18 cellular contexts compared by ENCODE assay signal in genomic region chrX:136639506-136640176, GRCh38. TPM values are rescaled to one million over a fixed set of nuclear protein-coding genes. Genes with fewer than 3 reads are reported as not detected.
DNase-seq lines count a peak whose midpoint lies in the region; ATAC-seq, FAIRE-seq and TF ChIP-seq lines count a peak whose summit lies in the region.
"Had no signal": no experiment of that assay in that cellular context is flagged by ENCODE, and none has a peak within 500 bp of the region (broad histone marks: within the 10 kb centered on the region; RNA-seq: fewer than 3 reads in every experiment).

No MANE protein-coding gene starts in this region.

- intact Hi-C loops in activated CD4-positive, alpha-beta memory T cell treated with anti-CD3 and anti-CD28 coated beads for 36 hours (cut with micrococcal nuclease) = loop anchor here (1.0 kb wide), 1 partner anchor 8 kb away; no protein-coding TSS in a partner anchor
- intact Hi-C loops in endothelial cell of umbilical vein (cut with micrococcal nuclease) (no loop called here), psoas muscle (cut with DNase I) (no loop called here), right cardiac atrium (cut with DNase I) (no loop called here)

- no peaks in the 10 kb centered on the region for H3K36me3 ChIP-seq in CD4-positive, CD25-positive, alpha-beta regulatory T cell (ENCODE audit: control insufficient read depth, insufficient read depth, low read length)
- no peaks in the 10 kb centered on the region for H3K36me3 ChIP-seq in endothelial cell of umbilical vein (ENCODE audit: control insufficient read depth in 2 of 2, extremely low read depth in 1 of 2, insufficient read depth in 2 of 2, low read length in 2 of 2)
- H3K36me3 ChIP-seq in psoas muscle (ENCODE audit: insufficient read depth in 1 of 2, low read depth in 1 of 2) = no peaks in the 10 kb centered on the region
- H3K36me3 ChIP-seq in H7 (replicated peaks; ENCODE audit: control insufficient read depth, insufficient read depth, low read length) = no peaks in the 10 kb centered on the region
- H3K36me3 ChIP-seq: HAP-1 had no signal

- H3K9ac ChIP-seq in endothelial cell of umbilical vein (replicated peaks; ENCODE audit: extremely low read depth, insufficient read depth, low read length) = no peak overlapping the region

- no peaks in the 10 kb centered on the region for H3K27me3 Mint-ChIP-seq in CD4-positive, CD25-positive, alpha-beta regulatory T cell
- no peaks in the 10 kb centered on the region for H3K27me3 Mint-ChIP-seq in activated CD4-positive, alpha-beta memory T cell treated with anti-CD3 and anti-CD28 coated beads for 36 hours

- no peak overlapping the region for H3K4me2 ChIP-seq in endothelial cell of umbilical vein (ENCODE audit: insufficient read depth, low read length)

- CTCF ChIA-PET in activated CD4-positive, alpha-beta memory T cell treated with anti-CD3 and anti-CD28 coated beads for 36 hours (lab: Charles Lee) = interaction anchor here (1.0 to 1.1 kb wide), 2 partner anchors 13 to 55 kb away, joined by 3 read pairs; no protein-coding TSS in a partner anchor
- CTCF ChIA-PET in endothelial cell of umbilical vein (lab: Charles Lee) = no interaction called here

- H3K9me3 Mint-ChIP-seq in CD4-positive, CD25-positive, alpha-beta regulatory T cell = peaks cover 0 to 3% (median 0%) of the 10 kb centered on the region in 7 donors
- no peaks in the 10 kb centered on the region for H3K9me3 Mint-ChIP-seq in activated CD4-positive, alpha-beta memory T cell treated with anti-CD3 and anti-CD28 coated beads for 36 hours

- peaks cover 21% of the 10 kb centered on the region for H3K4me1 ChIP-seq in CD4-positive, CD25-positive, alpha-beta regulatory T cell (ENCODE audit: control insufficient read depth, insufficient read depth, low read length, poor library complexity, severe bottlenecking)
- H3K4me1 ChIP-seq in endothelial cell of umbilical vein (ENCODE audit: control insufficient read depth, extremely low read depth, insufficient read depth, low read length) = no peaks in the 10 kb centered on the region
- no peaks in the 10 kb centered on the region for H3K4me1 ChIP-seq in psoas muscle
- no peaks in the 10 kb centered on the region for H3K4me1 ChIP-seq in right cardiac atrium (ENCODE audit: control insufficient read depth, insufficient read depth, low read length)
- H3K4me1 ChIP-seq: HAP-1 had no signal

- H3K27ac ChIP-seq in CD4-positive, CD25-positive, alpha-beta regulatory T cell (ENCODE audit: insufficient read depth, low read length, poor library complexity, severe bottlenecking) = peak overlapping the region; percentile 14
- H3K27ac ChIP-seq in endothelial cell of umbilical vein (ENCODE audit: insufficient read depth, low read depth, low read length) = no peak overlapping the region
- no peak overlapping the region for H3K27ac ChIP-seq in psoas muscle
- no peak overlapping the region for H3K27ac ChIP-seq in right cardiac atrium (ENCODE audit: low read length)

- peak overlapping the region; percentile 49 to 90 (median 72) for H3K27ac Mint-ChIP-seq in CD4-positive, CD25-positive, alpha-beta regulatory T cell
- peak overlapping the region; percentile 90 for H3K27ac Mint-ChIP-seq in activated CD4-positive, alpha-beta memory T cell treated with anti-CD3 and anti-CD28 coated beads for 36 hours

- H3K4me3 Mint-ChIP-seq in CD4-positive, CD25-positive, alpha-beta regulatory T cell = peak overlapping the region in 3 of 4 donors; percentile 30 to 79 (median 75)
- peak overlapping the region; percentile 82 for H3K4me3 Mint-ChIP-seq in activated CD4-positive, alpha-beta memory T cell treated with anti-CD3 and anti-CD28 coated beads for 36 hours

- no peaks in the 10 kb centered on the region for H4K20me1 ChIP-seq in endothelial cell of umbilical vein (replicated peaks; ENCODE audit: control insufficient read depth, extremely low read depth, insufficient read depth, low read length)

- no peak overlapping the region for H2AFZ ChIP-seq in endothelial cell of umbilical vein (ENCODE audit: low read depth, low read length)

- TF ChIP-seq CTCF in endothelial cell of umbilical vein (IDR thresholded peaks at IDR 0.05; ENCODE audit: extremely low read depth in 1 of 2, insufficient read depth in 1 of 2, low read depth in 1 of 2, low read length in 2 of 2) (no peak), psoas muscle (IDR thresholded peaks at IDR 0.05) (no peak)

- peaks cover 8% of the 10 kb centered on the region for H3K36me3 Mint-ChIP-seq in CD4-positive, CD25-positive, alpha-beta regulatory T cell
- peaks cover 30% of the 10 kb centered on the region for H3K36me3 Mint-ChIP-seq in activated CD4-positive, alpha-beta memory T cell treated with anti-CD3 and anti-CD28 coated beads for 36 hours

- 65 to 83% (median 78%) methylated on average over 8 of the region's 8 CpGs for WGBS in psoas muscle, 3 donors
- 70% methylated on average over 8 of the region's 8 CpGs for WGBS in right cardiac atrium

- no peak for FAIRE-seq in endothelial cell of umbilical vein (lab: Jason Lieb, UNC)
- FAIRE-seq: GM19239 had no signal

- H3K27me3 ChIP-seq in CD4-positive, CD25-positive, alpha-beta regulatory T cell (ENCODE audit: control insufficient read depth, insufficient read depth, low read length) = no peaks in the 10 kb centered on the region
- H3K27me3 ChIP-seq in endothelial cell of umbilical vein (ENCODE audit: control insufficient read depth in 2 of 2, insufficient read depth in 2 of 2, low read length in 2 of 2) = no peaks in the 10 kb centered on the region
- H3K27me3 ChIP-seq in psoas muscle (ENCODE audit: insufficient read depth in 3 of 3, low read length in 2 of 3) = peaks cover 0 to 5% (median 0%) of the 10 kb centered on the region in 3 donors
- no peaks in the 10 kb centered on the region for H3K27me3 ChIP-seq in H7 (ENCODE audit: control insufficient read depth, insufficient read depth, low read length)
- H3K27me3 ChIP-seq in right cardiac atrium (ENCODE audit: control insufficient read depth, insufficient read depth) = no peaks in the 10 kb centered on the region

- POLR2A ChIA-PET in activated CD4-positive, alpha-beta memory T cell treated with anti-CD3 and anti-CD28 coated beads for 36 hours (lab: Charles Lee) = interaction anchor here (0.6 to 3.9 kb wide), 11 partner anchors 9 to 26 kb away, joined by 3 to 27 read pairs (median 4); no protein-coding TSS in a partner anchor
- POLR2A ChIA-PET in endothelial cell of umbilical vein (lab: Charles Lee) = no interaction called here

- no peaks in the 10 kb centered on the region for H3K9me3 ChIP-seq in CD4-positive, CD25-positive, alpha-beta regulatory T cell (ENCODE audit: control insufficient read depth in 2 of 2, low read length in 2 of 2)
- H3K9me3 ChIP-seq in endothelial cell of umbilical vein (replicated peaks; ENCODE audit: control insufficient read depth, insufficient read depth, low read length) (no peaks in the 10 kb centered on the region), psoas muscle (no peaks in the 10 kb centered on the region), right cardiac atrium (ENCODE audit: control insufficient read depth, low read length) (no peaks in the 10 kb centered on the region)
- H3K9me3 ChIP-seq: HAP-1, mucosa of descending colon had no signal

- TF ChIP-seq POLR2A in endothelial cell of umbilical vein (IDR thresholded peaks at IDR 0.05; ENCODE audit: low read depth, low read length) = no peak

- peaks cover 8 to 62% (median 28%) of the 10 kb centered on the region in 4 donors for H3K4me1 Mint-ChIP-seq in CD4-positive, CD25-positive, alpha-beta regulatory T cell
- H3K4me1 Mint-ChIP-seq in activated CD4-positive, alpha-beta memory T cell treated with anti-CD3 and anti-CD28 coated beads for 36 hours (ENCODE audit: low read depth) = peaks cover 78% of the 10 kb centered on the region

- DNase-seq in CD4-positive, CD25-positive, alpha-beta regulatory T cell = peak in 1 of 3 donors; percentile 24
- peak; percentile 3 for DNase-seq in GM04504 (ENCODE audit: low read depth)
- DNase-seq in activated CD4-positive, alpha-beta memory T cell treated with anti-CD3 and anti-CD28 coated beads for 36 hours = peak; percentile 55
- DNase-seq in endothelial cell of umbilical vein (ENCODE audit: low read depth, low spot score) = no peak
- DNase-seq in psoas muscle = no peak
- DNase-seq in OCI-M2 (lab: John Stamatoyannopoulos, UW; ENCODE audit: unreplicated experiment) = no peak
- DNase-seq in H7 = no peak
- no peak for DNase-seq in right cardiac atrium
- DNase-seq: Calu3, mucosa of descending colon, NCI-H146, NCI-H82, retina had no signal

- dilution Hi-C loops in endothelial cell of umbilical vein (cut with MboI; ENCODE audit: extremely low pct_ligation_motif_present, low sequenced_read_pairs) = no loop called here

- no peaks in the 10 kb centered on the region for H3K9me1 ChIP-seq in endothelial cell of umbilical vein (replicated peaks; ENCODE audit: control insufficient read depth, extremely low read depth, insufficient read depth, low read length)

- H3K79me2 ChIP-seq in endothelial cell of umbilical vein (ENCODE audit: control insufficient read depth, insufficient read depth, low read length) = no peaks in the 10 kb centered on the region

- no peak for ATAC-seq in CD4-positive, CD25-positive, alpha-beta regulatory T cell (ENCODE audit: low read depth in 2 of 2)
- no peak for ATAC-seq in psoas muscle
- no peak for ATAC-seq in right cardiac atrium
- ATAC-seq: esophagus mucosa, mucosa of descending colon had no signal

- BruUV-seq in endothelial cell of umbilical vein (replicated peaks; lab: Mats Ljungman, UMichigan) = no TSS peak

- peak overlapping the region; percentile 44 for H3K4me3 ChIP-seq in CD4-positive, CD25-positive, alpha-beta regulatory T cell (ENCODE audit: low read depth, low read length)
- H3K4me3 ChIP-seq in endothelial cell of umbilical vein (replicated peaks in 1 of 3; ENCODE audit: insufficient read depth in 1 of 3, low read depth in 1 of 3, low read length in 3 of 3) = no peak overlapping the region
- no peak overlapping the region for H3K4me3 ChIP-seq in psoas muscle
- no peak overlapping the region for H3K4me3 ChIP-seq in H7 (ENCODE audit: insufficient read depth, low read depth, low read length)
- no peak overlapping the region for H3K4me3 ChIP-seq in right cardiac atrium (ENCODE audit: low read length)
- H3K4me3 ChIP-seq: HAP-1, mucosa of descending colon had no signal

RNA-seq across cellular contexts. Expression of gene CD40LG, which starts 8.3 kb away (rescaled TPM):
- 24.0 TPM for total RNA-seq in CD4-positive, CD25-positive, alpha-beta regulatory T cell
- 10 to 100 TPM in 2 of 4 donors, 1 to 10 TPM in 2; 7.6 to 25.0 (median 14.3) TPM for polyA plus RNA-seq in CD4-positive, CD25-positive, alpha-beta regulatory T cell
- 100 to 1,000 TPM; 153 to 155 TPM for total RNA-seq in activated CD4-positive, alpha-beta memory T cell treated with anti-CD3 and anti-CD28 coated beads for 36 hours
- not detected in 2 replicates for total RNA-seq in endothelial cell of umbilical vein
- not detected in 2 replicates for polyA plus RNA-seq in endothelial cell of umbilical vein
- not detected in 2 replicates for polyA plus RNA-seq in endothelial cell of umbilical vein (2011; cell fraction: cytosol; rRNA removed)
- polyA plus RNA-seq in endothelial cell of umbilical vein (2011; cell fraction: nucleus; rRNA removed) = not detected in 2 replicates
- polyA plus RNA-seq in endothelial cell of umbilical vein (2012) = not detected in 2 replicates
- polyA minus RNA-seq in endothelial cell of umbilical vein = not detected in 2 replicates
- not detected for polyA minus RNA-seq in endothelial cell of umbilical vein (2011; cell fraction: cytosol; rRNA and poly(A)+ RNA removed)
- polyA minus RNA-seq in endothelial cell of umbilical vein (2011; cell fraction: nucleus; rRNA and poly(A)+ RNA removed) = not detected in 2 replicates
- total RNA-seq in psoas muscle = under 1 TPM in 1 of 4 donors, not detected in 3; 0.25 TPM
- polyA plus RNA-seq in psoas muscle = not detected
- not detected in 2 replicates for total RNA-seq in H7 (2014; rRNA removed; shearing (Covaris generic))
- under 1 TPM in 2 of 4 donors, not detected in 2; 0.24 to 0.46 TPM for total RNA-seq in right cardiac atrium
- polyA plus RNA-seq in right cardiac atrium = not detected
- total RNA-seq: Calu3, cardiac septum, esophagus mucosa, temporal lobe had no signal

Comparison
In these comparisons a context has a peak if more than half of its experiments do, and no peak if none do; other contexts are left out.
1. DNase-seq: peak in GM04504 (single experiment) and activated CD4-positive, alpha-beta memory T cell treated with anti-CD3 and anti-CD28 coated beads for 36 hours (single experiment); none in endothelial cell of umbilical vein (single experiment), psoas muscle (0 of 2), OCI-M2 (single experiment), H7 (single experiment) and right cardiac atrium (0 of 3).
2. RNA of gene CD40LG, which starts 8.3 kb away (total RNA-seq): 153 to 155 TPM in activated CD4-positive, alpha-beta memory T cell treated with anti-CD3 and anti-CD28 coated beads for 36 hours and 24.0 TPM in CD4-positive, CD25-positive, alpha-beta regulatory T cell (single experiment); 0.24 to 0.46 TPM in right cardiac atrium, 0.25 TPM in psoas muscle, not detected in endothelial cell of umbilical vein and not detected in H7; every median in the first group is over 10 times any median in the second.